15 cellular contexts compared by ENCODE assay signal in genomic region chr22:32573991-32574390, GRCh38.
DNase-seq lines count a peak whose midpoint lies in the region; ATAC-seq and TF ChIP-seq lines count a peak whose summit lies in the region.
"Had no signal": no experiment of that assay in that cellular context is flagged by ENCODE, and none has a peak within 500 bp of the region (broad histone marks: within the 10 kb centered on the region; RNA-seq: fewer than 3 reads in every experiment).

No MANE protein-coding gene starts in this region.

- H3K27me3 Mint-ChIP-seq in MCF 10A (ENCODE audit: insufficient read depth, unreplicated experiment) = no peaks in the 10 kb centered on the region
- peaks cover 7% of the 10 kb centered on the region for H3K27me3 Mint-ChIP-seq in activated T-cell treated with anti-CD3 and anti-CD28 coated beads, Interleukin-2, amount 50 U/mL, for 72 hours (ENCODE audit: low read depth)

- no peak for DNase-seq in breast epithelium (ENCODE audit: low spot score in 2 of 2)
- DNase-seq in MCF 10A (ENCODE audit: unreplicated experiment) = no peak
- peak; percentile 64 for DNase-seq in MV-4-11 (lab: John Stamatoyannopoulos, UW)
- no peak for DNase-seq in spleen
- DNase-seq in activated T-cell treated with anti-CD3 and anti-CD28 coated beads, Interleukin-2, amount 50 U/mL, for 72 hours = no peak
- DNase-seq in activated CD8-positive, alpha-beta memory T cell treated with anti-CD3 and anti-CD28 coated beads for 24 hours = no peak
- DNase-seq: CD8-positive, alpha-beta T cell; COR-L47; GDM1; H7 had no signal

- H3K27ac ChIP-seq in breast epithelium (peak overlapping the region; percentile 58 to 78), gastroesophageal sphincter (peak overlapping the region in 1 of 4 donors; percentile 58), spleen (peak overlapping the region in 5 of 8 donors; percentile 19 to 63 (median 41))
- H3K27ac ChIP-seq: 22Rv1 had no signal

- WGBS in gastroesophageal sphincter (ENCODE audit: low coverage in 1 of 2), 2 donors = 82% methylated on average over 4 of the region's 8 CpGs; no CpG with 5 or more reads in 1 of the 2 donors
- WGBS in spleen, 5 donors = 79 to 90% (median 84%) methylated on average over 8 of the region's 8 CpGs

- H3K4me3 Mint-ChIP-seq in MCF 10A (ENCODE audit: unreplicated experiment) = no peak overlapping the region
- no peak overlapping the region for H3K4me3 Mint-ChIP-seq in activated T-cell treated with anti-CD3 and anti-CD28 coated beads, Interleukin-2, amount 50 U/mL, for 72 hours
- H3K4me3 Mint-ChIP-seq: CD14-positive monocyte; CD8-positive, alpha-beta T cell; GM23338 had no signal

- no peaks in the 10 kb centered on the region for H3K27me3 ChIP-seq in breast epithelium
- no peaks in the 10 kb centered on the region for H3K27me3 ChIP-seq in gastroesophageal sphincter
- no peaks in the 10 kb centered on the region for H3K27me3 ChIP-seq in spleen (replicated peaks in 1 of 7)

- intact Hi-C loops in breast epithelium (cut with DNase I; ENCODE audit: low total_unique reads) (no loop called here), MCF 10A (cut with micrococcal nuclease) (no loop called here), spleen (cut with DNase I; ENCODE audit: low total_unique reads) (no loop called here)

- BruUV-seq in MCF 10A (replicated peaks; lab: Mats Ljungman, UMichigan) = no TSS peak

- H3K36me3 ChIP-seq in breast epithelium (no peaks in the 10 kb centered on the region), gastroesophageal sphincter (no peaks in the 10 kb centered on the region), spleen (no peaks in the 10 kb centered on the region)

- H3K4me1 ChIP-seq in breast epithelium (peaks cover 0 to 6% of the 10 kb centered on the region in 2 donors), gastroesophageal sphincter (peaks cover 0 to 18% (median 4%) of the 10 kb centered on the region in 3 donors), spleen (peaks cover 0 to under 1% (median 0%) of the 10 kb centered on the region in 6 donors)

- TF ChIP-seq EP300 in gastroesophageal sphincter (IDR thresholded peaks at IDR 0.05) = no peak

- no peak overlapping the region for H3K27ac Mint-ChIP-seq in MCF 10A (ENCODE audit: low read depth, unreplicated experiment)
- no peak overlapping the region for H3K27ac Mint-ChIP-seq in activated T-cell treated with anti-CD3 and anti-CD28 coated beads, Interleukin-2, amount 50 U/mL, for 72 hours
- H3K27ac Mint-ChIP-seq: CD8-positive, alpha-beta T cell; GM23338 had no signal

- H3K9me3 ChIP-seq in breast epithelium = no peaks in the 10 kb centered on the region
- H3K9me3 ChIP-seq in gastroesophageal sphincter = no peaks in the 10 kb centered on the region
- no peaks in the 10 kb centered on the region for H3K9me3 ChIP-seq in spleen

- no peaks in the 10 kb centered on the region for H3K36me3 Mint-ChIP-seq in MCF 10A (ENCODE audit: insufficient read depth, unreplicated experiment)
- no peaks in the 10 kb centered on the region for H3K36me3 Mint-ChIP-seq in activated T-cell treated with anti-CD3 and anti-CD28 coated beads, Interleukin-2, amount 50 U/mL, for 72 hours (ENCODE audit: insufficient read depth in 2 of 2)
- H3K36me3 Mint-ChIP-seq: CD14-positive monocyte; CD8-positive, alpha-beta T cell had no signal

- peaks cover 12% of the 10 kb centered on the region for H3K9me3 Mint-ChIP-seq in MCF 10A (ENCODE audit: unreplicated experiment)
- H3K9me3 Mint-ChIP-seq in activated T-cell treated with anti-CD3 and anti-CD28 coated beads, Interleukin-2, amount 50 U/mL, for 72 hours = peaks cover 0 to 3% of the 10 kb centered on the region in 2 donors
- H3K9me3 Mint-ChIP-seq: CD8-positive, alpha-beta T cell; GM23338 had no signal

- no peak for TF ChIP-seq CTCF in breast epithelium (IDR thresholded peaks at IDR 0.05)
- TF ChIP-seq CTCF in MCF 10A (IDR thresholded peaks at IDR 0.05; ENCODE audit: unreplicated experiment) = no peak
- no peak for TF ChIP-seq CTCF in gastroesophageal sphincter (IDR thresholded peaks at IDR 0.05)
- no peak for TF ChIP-seq CTCF in spleen (IDR thresholded peaks at IDR 0.05 in 8 of 11, conservative IDR thresholded peaks at IDR 0.05 in 3 of 11)

- CTCF ChIA-PET in MCF 10A (lab: Yijun Ruan, JAX) = interaction anchor here (1.4 kb wide), 1 partner anchor 223 kb away, joined by 3 read pairs; no protein-coding TSS in a partner anchor

- H3K4me1 Mint-ChIP-seq in MCF 10A (ENCODE audit: insufficient read depth, unreplicated experiment) = peaks cover 10% of the 10 kb centered on the region
- H3K4me1 Mint-ChIP-seq in activated T-cell treated with anti-CD3 and anti-CD28 coated beads, Interleukin-2, amount 50 U/mL, for 72 hours (ENCODE audit: low read depth) = peaks cover 17% of the 10 kb centered on the region
- H3K4me1 Mint-ChIP-seq: CD14-positive monocyte had no signal

- no peak overlapping the region for H3K4me3 ChIP-seq in breast epithelium
- no peak overlapping the region for H3K4me3 ChIP-seq in gastroesophageal sphincter
- no peak overlapping the region for H3K4me3 ChIP-seq in spleen
- H3K4me3 ChIP-seq: GM23338 had no signal

- POLR2A ChIA-PET in MCF 10A (lab: Yijun Ruan, JAX) = no interaction called here

- TF ChIP-seq POLR2A in breast epithelium (IDR thresholded peaks at IDR 0.05) (no peak), gastroesophageal sphincter (IDR thresholded peaks at IDR 0.05) (no peak), spleen (IDR thresholded peaks at IDR 0.05) (no peak)

- ATAC-seq in gastroesophageal sphincter (peak; percentile 65), HG02884 (IDR thresholded peaks at IDR 0.05; ENCODE audit: unreplicated experiment) (no peak)
- ATAC-seq in activated T-cell treated with anti-CD3 and anti-CD28 coated beads, Interleukin-2, amount 50 U/mL, for 72 hours (replicated peaks in 1 of 2) = no peak
- ATAC-seq: CD8-positive, alpha-beta T cell had no signal
